ENCODE assay signal across 1 cellular context in genomic region chr6:11222385-11223277, GRCh38.
A peak's percentile ranks its signal among the peaks of the same experiment; 100 is the strongest.
TF ChIP-seq lines count a peak whose summit lies in the region.

No MANE protein-coding gene starts in this region.

TF ChIP-seq in HepG2, 621 proteins besides CTCF, POLR2A, EP300 and RAD21 (continued from another document and continues in another):
- no peak for TF ChIP-seq ZBTB2 (CRISPR knock-in tag; IDR thresholded peaks at IDR 0.05; ENCODE audit: low read depth)
- no peak for TF ChIP-seq RBAK (CRISPR knock-in tag; IDR thresholded peaks at IDR 0.05)
- no peak for TF ChIP-seq ZNF138 (CRISPR knock-in tag; IDR thresholded peaks at IDR 0.05; ENCODE audit: low read depth)
- TF ChIP-seq ZNF550 (CRISPR knock-in tag; IDR thresholded peaks at IDR 0.05; ENCODE audit: borderline replicate concordance) = no peak
- 0 out of 2 replicates have a peak, but pooled peaks have one; percentile 25 for TF ChIP-seq SALL1 (CRISPR knock-in tag; IDR thresholded peaks at IDR 0.05)
- no peak for TF ChIP-seq SRSF1 (optimal IDR thresholded peaks at IDR 0.05; ENCODE audit: low read depth, low read length)
- no peak for TF ChIP-seq IRF1 (CRISPR knock-in tag; IDR thresholded peaks at IDR 0.05; ENCODE audit: low read depth)
- no peak for TF ChIP-seq ZHX2 (IDR thresholded peaks at IDR 0.05; ENCODE audit: low read depth)
- no peak for TF ChIP-seq ZHX2 (CRISPR knock-in tag; IDR thresholded peaks at IDR 0.05; ENCODE audit: borderline replicate concordance)
- TF ChIP-seq HOXA5 (CRISPR knock-in tag; IDR thresholded peaks at IDR 0.05) = no peak
- TF ChIP-seq TARDBP (CRISPR knock-in tag; IDR thresholded peaks at IDR 0.05) = 0 out of 2 replicates have a peak, but pooled peaks have one; percentile 21
- no peak for TF ChIP-seq TRAFD1 (CRISPR knock-in tag; IDR thresholded peaks at IDR 0.05; ENCODE audit: borderline replicate concordance)
- no peak for TF ChIP-seq ZNF547 (CRISPR knock-in tag; IDR thresholded peaks at IDR 0.05)
- no peak for TF ChIP-seq NCOA1 (CRISPR knock-in tag; IDR thresholded peaks at IDR 0.05)
- no peak for TF ChIP-seq FOXC1 (CRISPR knock-in tag; IDR thresholded peaks at IDR 0.05; ENCODE audit: borderline replicate concordance)
- TF ChIP-seq ZNF496 (CRISPR knock-in tag; IDR thresholded peaks at IDR 0.05; ENCODE audit: insufficient replicate concordance) = no peak
- no peak for TF ChIP-seq ZNF256 (CRISPR knock-in tag; conservative IDR thresholded peaks at IDR 0.05)
- TF ChIP-seq NFIC (IDR thresholded peaks at IDR 0.05; ENCODE audit: low read length) = peak; percentile 42; the same call in 1 of the 2 replicates
- no peak for TF ChIP-seq ZNF510 (CRISPR knock-in tag; IDR thresholded peaks at IDR 0.05; ENCODE audit: low read depth)
- no peak for TF ChIP-seq HBP1 (CRISPR knock-in tag; IDR thresholded peaks at IDR 0.05; ENCODE audit: low read depth)
- no peak for TF ChIP-seq ZNF646 (CRISPR knock-in tag; IDR thresholded peaks at IDR 0.05)
- peak; percentile 37; the same call in 1 of the 2 replicates for TF ChIP-seq SNAPC2 (CRISPR knock-in tag; IDR thresholded peaks at IDR 0.05)
- TF ChIP-seq ISX (CRISPR knock-in tag; conservative IDR thresholded peaks at IDR 0.05) = no peak
- no peak for TF ChIP-seq HNF1A (IDR thresholded peaks at IDR 0.05; ENCODE audit: low read depth)
- no peak for TF ChIP-seq HNF1A (CRISPR knock-in tag; IDR thresholded peaks at IDR 0.05; ENCODE audit: borderline replicate concordance)
- no peak for TF ChIP-seq ZNF282 (IDR thresholded peaks at IDR 0.05; ENCODE audit: partially characterized antibody)
- no peak for TF ChIP-seq GABPB1 (CRISPR knock-in tag; IDR thresholded peaks at IDR 0.05)
- no peak; the same call in 1 of the 2 replicates for TF ChIP-seq FOXK1 (CRISPR knock-in tag; IDR thresholded peaks at IDR 0.05; ENCODE audit: borderline replicate concordance, low read depth)
- no peak for TF ChIP-seq SP5 (CRISPR knock-in tag; IDR thresholded peaks at IDR 0.05; ENCODE audit: borderline replicate concordance, low read depth)
